In the genomic region with DNA sequence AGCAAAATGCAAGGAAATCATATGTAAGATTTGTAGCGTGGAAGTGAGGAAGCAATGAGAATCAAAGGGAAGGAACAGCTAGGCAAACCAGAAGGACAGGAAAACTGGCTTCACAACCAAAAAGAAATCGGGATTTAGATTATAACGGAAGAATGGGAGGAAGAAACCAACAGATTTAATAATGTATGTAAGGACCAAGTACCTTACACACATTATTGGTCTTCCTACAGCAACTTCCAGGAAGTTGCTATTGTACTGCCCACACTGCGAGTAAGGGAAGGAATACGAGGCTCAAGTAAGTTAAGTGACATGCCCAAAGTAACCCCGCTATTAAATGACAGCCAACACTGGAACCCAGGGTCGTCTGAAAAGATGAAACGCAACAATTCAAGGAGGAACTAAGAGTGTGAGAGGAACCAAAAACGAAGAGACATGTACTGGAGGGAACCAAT, we compare ENCODE assay signal across 8 cellular contexts. TPM values are rescaled to one million over a fixed set of nuclear protein-coding genes. Genes with fewer than 3 reads are reported as not detected.
A peak's percentile ranks its signal among the peaks of the same experiment; 100 is the strongest.
DNase-seq lines count a peak whose midpoint lies in the region; ATAC-seq and TF ChIP-seq lines count a peak whose summit lies in the region.

No MANE protein-coding gene starts in this region.

- H3K9me3 ChIP-seq in body of pancreas: no peaks in the 10 kb centered on the region
- no peaks in the 10 kb centered on the region for H3K9me3 ChIP-seq in mucosa of descending colon

- no peaks in the 10 kb centered on the region for H3K27me3 ChIP-seq in body of pancreas

- DNase-seq in AG09309 (ENCODE audit: low read depth) (no peak), HFF-Myc (ENCODE audit: extremely low read depth, low read depth) (no peak), body of pancreas (no peak), mucosa of descending colon (no peak), MV-4-11 (lab: John Stamatoyannopoulos, UW) (no peak), NOMO-1 treated with dmso at 0.1 percent for 144 hours (lab: John Stamatoyannopoulos, UW; ENCODE audit: unreplicated experiment) (no peak), CD1c-positive myeloid dendritic cell (ENCODE audit: extremely low spot score) (no peak)

- H3K4me3 ChIP-seq in AG09309 (ENCODE audit: control insufficient read depth, low read depth, low read length): peak overlapping the region; percentile 61
- peak overlapping the region; percentile 78 for H3K4me3 ChIP-seq in HFF-Myc (replicated peaks; ENCODE audit: low read depth, low read length)
- H3K4me3 ChIP-seq in body of pancreas: peak overlapping the region; percentile 42 to 72
- H3K4me3 ChIP-seq in mucosa of descending colon: peak overlapping the region; percentile 56

- no peak for TF ChIP-seq POLR2A in body of pancreas (IDR thresholded peaks at IDR 0.05)

- intact Hi-C loops in body of pancreas (cut with DNase I): no loop called here
- intact Hi-C loops in mucosa of descending colon (cut with DNase I, micrococcal nuclease): loop anchor here in 1 of 2 donors (10.0 kb wide), 1 partner anchor 286 kb away; no protein-coding TSS in a partner anchor

- H3K4me1 ChIP-seq in body of pancreas (peaks cover 18% of the 10 kb centered on the region), mucosa of descending colon (ENCODE audit: low read depth) (peaks cover 9% of the 10 kb centered on the region)

- WGBS in body of pancreas, 2 donors: 4 to 9% methylated on average over 9 of the region's 9 CpGs

- peak overlapping the region; percentile 27 to 100 (median 96) for H3K27ac ChIP-seq in body of pancreas

- TF ChIP-seq CTCF in AG09309 (IDR thresholded peaks at IDR 0.05; ENCODE audit: control insufficient read depth, insufficient read depth, low read depth, low read length, missing control alignments): no peak
- TF ChIP-seq CTCF in HFF-Myc (IDR thresholded peaks at IDR 0.05; ENCODE audit: low read depth, low read length, missing control alignments): no peak
- TF ChIP-seq CTCF in body of pancreas (IDR thresholded peaks at IDR 0.05): no peak
- TF ChIP-seq CTCF in mucosa of descending colon (IDR thresholded peaks at IDR 0.05): no peak

- ATAC-seq in body of pancreas (no peak), mucosa of descending colon (peak; percentile 14), GM21526 (IDR thresholded peaks at IDR 0.05; ENCODE audit: low FRiP score, unreplicated experiment) (no peak)

- H3K36me3 ChIP-seq in body of pancreas (replicated peaks in 1 of 2; ENCODE audit: insufficient read depth in 1 of 2, low read depth in 2 of 2) (peaks cover 0 to 5% of the 10 kb centered on the region in 2 donors), mucosa of descending colon (ENCODE audit: low read depth) (peaks cover 4% of the 10 kb centered on the region)

RNA-seq across cellular contexts. Expression of a gene that starts 0.5 kb away (rescaled TPM):
- total RNA-seq in body of pancreas: 10 to 100 TPM; 27.0 to 44.5 TPM
- 100 to 1,000 TPM in 1 of 3 donors, 10 to 100 TPM in 2; 73.2 to 101 (median 95.8) TPM for total RNA-seq in mucosa of descending colon

RNA-seq across cellular contexts. Expression of a gene that starts 25.9 kb away (rescaled TPM):
- total RNA-seq in body of pancreas (1 to 10 TPM; 2.0 to 4.9 TPM), mucosa of descending colon (1 to 10 TPM; 2.8 to 8.6 (median 6.4) TPM)

RNA-seq across cellular contexts. Expression of a gene that starts 48.0 kb away (rescaled TPM):
- total RNA-seq in body of pancreas (100 to 1,000 TPM; 136 to 177 TPM), mucosa of descending colon (100 to 1,000 TPM; 135 to 145 (median 142) TPM)
